Comparison of ENCODE assay signal across 11 cellular contexts in genomic region chr14:78519863-78520262, GRCh38.
DNase-seq lines count a peak whose midpoint lies in the region; ATAC-seq and TF ChIP-seq lines count a peak whose summit lies in the region.
"Had no signal": no experiment of that assay in that cellular context is flagged by ENCODE, and none has a peak within 500 bp of the region (broad histone marks: within the 10 kb centered on the region; RNA-seq: fewer than 3 reads in every experiment).

No MANE protein-coding gene starts in this region.

- no peak for TF ChIP-seq CTCF in astrocyte of the cerebellum (IDR thresholded peaks at IDR 0.05; ENCODE audit: low read depth, low read length, missing control alignments)

- H3K4me1 ChIP-seq in effector memory CD4-positive, alpha-beta T cell (ENCODE audit: control insufficient read depth, insufficient read depth, low read length, poor library complexity, severe bottlenecking): no peaks in the 10 kb centered on the region

- no peaks in the 10 kb centered on the region for H3K36me3 ChIP-seq in effector memory CD4-positive, alpha-beta T cell (ENCODE audit: control insufficient read depth, insufficient read depth, low read length)

- no peaks in the 10 kb centered on the region for H3K9me3 ChIP-seq in effector memory CD4-positive, alpha-beta T cell (ENCODE audit: control insufficient read depth, low read length)

- no peaks in the 10 kb centered on the region for H3K27me3 ChIP-seq in effector memory CD4-positive, alpha-beta T cell (replicated peaks; ENCODE audit: control insufficient read depth, insufficient read depth, low read length, poor library complexity, severe bottlenecking)

- no peak for ATAC-seq in HG03045 (IDR thresholded peaks at IDR 0.05; ENCODE audit: unreplicated experiment)

- in situ Hi-C loops in astrocyte of the cerebellum (cut with HindIII; ENCODE audit: low sequenced_read_pairs): no loop called here

- H3K4me3 ChIP-seq in Jurkat, Clone E6-1 (ENCODE audit: low read length): no peak overlapping the region
- no peak overlapping the region for H3K4me3 ChIP-seq in astrocyte of the cerebellum (ENCODE audit: low read depth, low read length)
- no peak overlapping the region for H3K4me3 ChIP-seq in effector memory CD4-positive, alpha-beta T cell (ENCODE audit: insufficient read depth, low read depth, low read length, poor library complexity, severe bottlenecking)

- no peak overlapping the region for H3K27ac ChIP-seq in effector memory CD4-positive, alpha-beta T cell (ENCODE audit: insufficient read depth, low read length, poor library complexity, severe bottlenecking)
- H3K27ac ChIP-seq: VCaP had no signal

- DNase-seq in GDM1 (lab: John Stamatoyannopoulos, UW): peak; percentile 11
- DNase-seq in Jurkat, Clone E6-1 (ENCODE audit: low read depth, low spot score): peak; percentile 54
- peak; percentile 12 for DNase-seq in astrocyte of the cerebellum (ENCODE audit: low read depth)
- peak; percentile 32 to 36 for DNase-seq in lung microvascular endothelial cell (ENCODE audit: low read depth in 2 of 2)
- DNase-seq in NCI-H446 (lab: John Stamatoyannopoulos, UW): no peak
- no peak for DNase-seq in NCI-H1417 treated with DMSO at 0.1 percent for 48 hours (lab: John Stamatoyannopoulos, UW)
- DNase-seq in effector memory CD4-positive, alpha-beta T cell: no peak
- DNase-seq: occipital lobe; stimulated activated naive CD4-positive, alpha-beta T cell had no signal

Comparison
In these comparisons a context has a peak if more than half of its experiments do, and no peak if none do; other contexts are left out.
1. DNase-seq: peak in GDM1 (single experiment), Jurkat, Clone E6-1 (single experiment), astrocyte of the cerebellum (single experiment) and lung microvascular endothelial cell (2 of 2); none in NCI-H446 (0 of 2), NCI-H1417 treated with DMSO at 0.1 percent for 48 hours (single experiment) and effector memory CD4-positive, alpha-beta T cell (0 of 3).